ENCODE assay signal across 8 cellular contexts in the genomic region with DNA sequence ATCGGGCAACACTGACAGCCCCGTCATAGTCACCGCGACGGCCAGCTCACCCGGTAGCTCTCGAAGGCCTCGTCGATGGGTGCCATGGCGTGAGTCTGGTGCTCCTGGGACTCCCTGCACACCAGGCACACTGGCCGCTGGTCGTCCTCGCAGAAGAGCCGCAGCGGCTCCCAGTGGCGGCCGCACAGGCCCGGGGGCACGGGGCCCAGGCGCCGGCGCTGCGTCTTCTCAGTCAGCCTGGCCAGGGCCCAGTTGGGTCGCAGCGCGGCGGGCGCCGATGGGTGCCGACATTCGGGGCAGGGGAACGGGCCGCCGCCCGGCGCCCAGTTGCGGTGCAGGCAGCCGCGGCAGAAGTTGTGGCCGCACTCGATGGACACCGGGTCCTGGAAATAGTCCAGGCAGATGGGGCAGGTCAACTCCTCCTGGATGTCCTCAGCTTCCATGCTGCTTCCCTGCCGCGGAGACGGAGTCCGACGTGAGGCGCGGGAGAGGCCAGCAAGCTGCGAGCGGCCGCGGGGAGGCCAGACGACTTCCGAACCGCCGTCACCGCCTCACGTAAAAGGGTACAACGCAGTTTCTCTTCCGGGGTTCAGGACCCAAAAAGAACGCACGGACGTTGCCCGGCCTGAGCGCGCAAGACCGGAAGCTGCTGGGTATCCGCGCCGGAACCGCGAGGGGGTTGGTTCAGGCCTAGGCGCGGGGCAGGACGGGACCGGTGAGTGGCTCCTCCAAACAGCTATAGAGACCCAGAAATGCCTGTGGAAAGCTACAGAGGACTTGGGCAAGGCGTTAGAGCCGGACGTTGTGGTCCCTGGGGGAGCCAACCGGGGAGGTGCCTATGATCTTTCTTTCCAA. TPM values are rescaled to one million over a fixed set of nuclear protein-coding genes. Genes with fewer than 3 reads are reported as not detected.
DNase-seq lines count a peak whose midpoint lies in the region; ATAC-seq and TF ChIP-seq lines count a peak whose summit lies in the region.

A gene with protein sequence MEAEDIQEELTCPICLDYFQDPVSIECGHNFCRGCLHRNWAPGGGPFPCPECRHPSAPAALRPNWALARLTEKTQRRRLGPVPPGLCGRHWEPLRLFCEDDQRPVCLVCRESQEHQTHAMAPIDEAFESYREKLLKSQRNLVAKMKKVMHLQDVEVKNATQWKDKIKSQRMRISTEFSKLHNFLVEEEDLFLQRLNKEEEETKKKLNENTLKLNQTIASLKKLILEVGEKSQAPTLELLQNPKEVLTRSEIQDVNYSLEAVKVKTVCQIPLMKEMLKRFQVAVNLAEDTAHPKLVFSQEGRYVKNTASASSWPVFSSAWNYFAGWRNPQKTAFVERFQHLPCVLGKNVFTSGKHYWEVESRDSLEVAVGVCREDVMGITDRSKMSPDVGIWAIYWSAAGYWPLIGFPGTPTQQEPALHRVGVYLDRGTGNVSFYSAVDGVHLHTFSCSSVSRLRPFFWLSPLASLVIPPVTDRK (minus strand): TSS at position 572 of the 855 bp plus-strand sequence. CDS start 129 bp downstream, at position 443.

- TF ChIP-seq CTCF in RWPE1 (conservative IDR thresholded peaks at IDR 0.05; ENCODE audit: low read depth) = peak; percentile 76
- TF ChIP-seq CTCF in fibroblast of pulmonary artery (IDR thresholded peaks at IDR 0.05; ENCODE audit: low read length, missing control alignments) = peak; percentile 13
- no peak for TF ChIP-seq CTCF in neural progenitor cell (IDR thresholded peaks at IDR 0.05)

- H3K9me3 Mint-ChIP-seq in activated T-helper 2 cell treated with anti-CD3 and anti-CD28 coated beads, Interferon-gamma antibody, Interleukin-2, Interleukin-4, amounts not matched to agents 10 μg/mL and 5 μg/mL and 100 μg/mL, durations not matched to agents 14 hours and 24 hours and 36 hours = no peaks in the 10 kb centered on the region
- H3K9me3 Mint-ChIP-seq in neural progenitor cell = peaks cover 9% of the 10 kb centered on the region

- peak within 1 kb of the TSS; percentile 94 for H3K27ac Mint-ChIP-seq in activated T-helper 2 cell treated with anti-CD3 and anti-CD28 coated beads, Interferon-gamma antibody, Interleukin-2, Interleukin-4, amounts not matched to agents 10 μg/mL and 5 μg/mL and 100 μg/mL, durations not matched to agents 14 hours and 24 hours and 36 hours
- H3K27ac Mint-ChIP-seq in neural progenitor cell = no peak within 1 kb of the TSS

- H3K79me2 ChIP-seq in Karpas-422 (ENCODE audit: low read length) (peaks cover 52% of the 10 kb centered on the region), neural progenitor cell (ENCODE audit: low read depth) (no peaks in the 10 kb centered on the region)

- H3K4me2 ChIP-seq in Karpas-422 (ENCODE audit: low read depth, low read length, poor library complexity, severe bottlenecking) (peak within 1 kb of the TSS; percentile 71), neural progenitor cell (no peak within 1 kb of the TSS)

- peaks cover 29% of the 10 kb centered on the region for H3K4me1 Mint-ChIP-seq in activated T-helper 2 cell treated with anti-CD3 and anti-CD28 coated beads, Interferon-gamma antibody, Interleukin-2, Interleukin-4, amounts not matched to agents 10 μg/mL and 5 μg/mL and 100 μg/mL, durations not matched to agents 14 hours and 24 hours and 36 hours (ENCODE audit: low read depth)
- H3K4me1 Mint-ChIP-seq in neural progenitor cell = no peaks in the 10 kb centered on the region

- POLR2A ChIA-PET in RWPE1 (lab: Yijun Ruan, JAX; ENCODE audit: low non-redundant PET) = interaction anchor here (0.6 to 1.2 kb wide), 2 partner anchors 10 to 182 kb away, joined by 3 read pairs; a partner anchor contains a TSS

- H3K9ac ChIP-seq in Karpas-422 (ENCODE audit: low read length) = peak within 1 kb of the TSS; percentile 92
- H3K9ac ChIP-seq in neural progenitor cell = no peak within 1 kb of the TSS
- peak within 1 kb of the TSS; percentile 66 to 96 (median 94) for H3K9ac ChIP-seq in subcutaneous abdominal adipose tissue (ENCODE audit: low read length in 5 of 5)

- no peaks in the 10 kb centered on the region for H3K27me3 ChIP-seq in Karpas-422 (ENCODE audit: low read length)
- H3K27me3 ChIP-seq in neural progenitor cell = no peaks in the 10 kb centered on the region
- no peaks in the 10 kb centered on the region for H3K27me3 ChIP-seq in subcutaneous abdominal adipose tissue (ENCODE audit: control insufficient read depth in 5 of 5, insufficient read depth in 4 of 5, low read length in 5 of 5)

- H3K27me3 Mint-ChIP-seq in activated T-helper 2 cell treated with anti-CD3 and anti-CD28 coated beads, Interferon-gamma antibody, Interleukin-2, Interleukin-4, amounts not matched to agents 10 μg/mL and 5 μg/mL and 100 μg/mL, durations not matched to agents 14 hours and 24 hours and 36 hours (ENCODE audit: low read depth) = no peaks in the 10 kb centered on the region
- H3K27me3 Mint-ChIP-seq in neural progenitor cell (ENCODE audit: insufficient read depth, low read depth) = peaks cover 6% of the 10 kb centered on the region

- peak within 1 kb of the TSS; percentile 96 for H3K4me3 Mint-ChIP-seq in activated T-helper 2 cell treated with anti-CD3 and anti-CD28 coated beads, Interferon-gamma antibody, Interleukin-2, Interleukin-4, amounts not matched to agents 10 μg/mL and 5 μg/mL and 100 μg/mL, durations not matched to agents 14 hours and 24 hours and 36 hours (ENCODE audit: low read depth)
- H3K4me3 Mint-ChIP-seq in neural progenitor cell = peak within 1 kb of the TSS; percentile 85

- CTCF ChIA-PET in RWPE1 (lab: Yijun Ruan, JAX) = interaction anchor here (0.5 to 1.6 kb wide), 6 partner anchors 10 to 226 kb away, joined by 3 to 4 read pairs (median 3); a partner anchor contains a TSS

- no peaks in the 10 kb centered on the region; the same call in 1 of the 2 replicates for H3K9me2 ChIP-seq in Karpas-422 (replicated peaks; ENCODE audit: insufficient read depth, low read length)

- H3K4me1 ChIP-seq in Karpas-422 (ENCODE audit: low read length) (peaks cover 21% of the 10 kb centered on the region), neural progenitor cell (no peaks in the 10 kb centered on the region), subcutaneous abdominal adipose tissue (ENCODE audit: control insufficient read depth in 5 of 5, insufficient read depth in 5 of 5, low read length in 5 of 5) (peaks cover 7 to 42% (median 33%) of the 10 kb centered on the region in 5 donors)

- intact Hi-C loops in activated T-helper 2 cell treated with anti-CD3 and anti-CD28 coated beads, Interferon-gamma antibody, Interleukin-2, Interleukin-4, amounts not matched to agents 10 μg/mL and 5 μg/mL and 100 μg/mL, durations not matched to agents 14 hours and 24 hours and 36 hours (cut with micrococcal nuclease) = loop anchor here (2.0 to 10.0 kb wide), 2 partner anchors 162 to 206 kb away; a partner anchor contains a TSS

- ATAC-seq in GM21825 (IDR thresholded peaks at IDR 0.05; ENCODE audit: unreplicated experiment) = peak; percentile 93

- H3K4me3 ChIP-seq in Karpas-422 (ENCODE audit: low read length) = peak within 1 kb of the TSS; percentile 73
- peak within 1 kb of the TSS; percentile 87 for H3K4me3 ChIP-seq in fibroblast of pulmonary artery (replicated peaks; ENCODE audit: low read depth, low read length)
- H3K4me3 ChIP-seq in neural progenitor cell = no peak within 1 kb of the TSS
- peak within 1 kb of the TSS; percentile 90 to 98 (median 91) for H3K4me3 ChIP-seq in subcutaneous abdominal adipose tissue (ENCODE audit: low read depth in 1 of 5, low read length in 5 of 5)

- peaks cover 36% of the 10 kb centered on the region for H3K36me3 Mint-ChIP-seq in activated T-helper 2 cell treated with anti-CD3 and anti-CD28 coated beads, Interferon-gamma antibody, Interleukin-2, Interleukin-4, amounts not matched to agents 10 μg/mL and 5 μg/mL and 100 μg/mL, durations not matched to agents 14 hours and 24 hours and 36 hours (ENCODE audit: low read depth)
- peaks cover 4% of the 10 kb centered on the region for H3K36me3 Mint-ChIP-seq in neural progenitor cell

- H3K9me3 ChIP-seq in Karpas-422 (ENCODE audit: low read length) (no peaks in the 10 kb centered on the region), neural progenitor cell (ENCODE audit: low read depth) (peaks cover 3% of the 10 kb centered on the region), subcutaneous abdominal adipose tissue (ENCODE audit: control insufficient read depth in 5 of 5, low read length in 5 of 5) (no peaks in the 10 kb centered on the region)

- H3K36me3 ChIP-seq in Karpas-422 (ENCODE audit: insufficient read depth, low read length) (0 out of 2 replicates have a peak, but pooled peaks cover 6% of the 10 kb centered on the region), neural progenitor cell (no peaks in the 10 kb centered on the region), subcutaneous abdominal adipose tissue (ENCODE audit: control insufficient read depth in 5 of 5, insufficient read depth in 5 of 5, low read length in 5 of 5) (peaks cover 7 to 21% (median 12%) of the 10 kb centered on the region in 5 donors)

- peak within 1 kb of the TSS; percentile 61 for H3K27ac ChIP-seq in Karpas-422 (ENCODE audit: low read length)
- peak within 1 kb of the TSS; percentile 87 for H3K27ac ChIP-seq in RWPE1
- H3K27ac ChIP-seq in neural progenitor cell = no peak within 1 kb of the TSS
- peak within 1 kb of the TSS; percentile 82 for H3K27ac ChIP-seq in subcutaneous abdominal adipose tissue (ENCODE audit: low read depth, low read length)

- DNase-seq in Daoy (ENCODE audit: low read depth) (peak; percentile 99), Karpas-422 (peak; percentile 98), RWPE1 (ENCODE audit: low spot score) (peak; percentile 86), fibroblast of pulmonary artery (ENCODE audit: low read depth) (peak; percentile 93), neural progenitor cell (ENCODE audit: low spot score) (no peak)
- peak; percentile 90 for DNase-seq in activated T-helper 2 cell treated with anti-CD3 and anti-CD28 coated beads, Interferon-gamma antibody, Interleukin-2, Interleukin-4, amounts not matched to agents 10 μg/mL and 5 μg/mL and 100 μg/mL, durations not matched to agents 14 hours and 24 hours and 36 hours (ENCODE audit: low spot score)

- peak within 1 kb of the TSS; percentile 76; the same call in 1 of the 2 replicates for H2AFZ ChIP-seq in Karpas-422 (ENCODE audit: low read length)
- no peak within 1 kb of the TSS for H2AFZ ChIP-seq in neural progenitor cell (replicated peaks)

- H3F3A ChIP-seq in neural progenitor cell (ENCODE audit: low read depth) = no peaks in the 10 kb centered on the region

- H4K20me1 ChIP-seq in Karpas-422 (ENCODE audit: insufficient read depth, low read depth, low read length) (peaks cover under 1% of the 10 kb centered on the region; the same call in 1 of the 2 replicates), neural progenitor cell (ENCODE audit: low read depth) (no peaks in the 10 kb centered on the region)

RNA-seq across cellular contexts. Expression of the gene that starts here (rescaled TPM):
- 21.0 and 24.6 TPM in 2 replicates for total RNA-seq in Daoy (2014; rRNA removed; shearing (Covaris generic))
- 20.9 and 25.2 TPM in 2 replicates for total RNA-seq in Karpas-422 (2014; rRNA removed; shearing (Covaris generic); ENCODE audit: low replicate concordance)
- 21.8 and 23.2 TPM in 2 replicates for total RNA-seq in activated T-helper 2 cell treated with anti-CD3 and anti-CD28 coated beads, Interferon-gamma antibody, Interleukin-2, Interleukin-4, amounts not matched to agents 10 μg/mL and 5 μg/mL and 100 μg/mL, durations not matched to agents 14 hours and 24 hours and 36 hours
- total RNA-seq in neural progenitor cell (ENCODE audit: low replicate concordance) = 0.03 TPM in 1 of 2 replicates, not detected in the other

Comparison
In these comparisons a context has a peak if more than half of its experiments do, and no peak if none do; other contexts are left out.
1. RNA of the gene that starts here (total RNA-seq): 20.9 to 25.2 TPM in Karpas-422, 21.0 to 24.6 TPM in Daoy and 21.8 to 23.2 TPM in activated T-helper 2 cell treated with anti-CD3 and anti-CD28 coated beads, Interferon-gamma antibody, Interleukin-2, Interleukin-4, amounts not matched to agents 10 μg/mL and 5 μg/mL and 100 μg/mL, durations not matched to agents 14 hours and 24 hours and 36 hours; 0.03 TPM in neural progenitor cell; every median in the first group is over 10 times any median in the second.